In genomic region chr16:53893731-53894435, GRCh38 we compare ENCODE assay signal across 11 cellular contexts.
DNase-seq lines count a peak whose midpoint lies in the region; ATAC-seq and TF ChIP-seq lines count a peak whose summit lies in the region.
"Had no signal": no experiment of that assay in that cellular context is flagged by ENCODE, and none has a peak within 500 bp of the region (broad histone marks: within the 10 kb centered on the region; RNA-seq: fewer than 3 reads in every experiment).

No MANE protein-coding gene starts in this region.

- peaks cover 3% of the 10 kb centered on the region for H3K27me3 Mint-ChIP-seq in nephron (ENCODE audit: low read depth)

- no peak for TF ChIP-seq CTCF in DND-41 (IDR thresholded peaks at IDR 0.05; ENCODE audit: borderline replicate concordance, extremely low read depth, low read length, poor library complexity, severe bottlenecking)
- no peak for TF ChIP-seq CTCF in cardiac fibroblast (IDR thresholded peaks at IDR 0.05; ENCODE audit: low read depth, low read length)
- no peak for TF ChIP-seq CTCF in nephron (IDR thresholded peaks at IDR 0.05; ENCODE audit: unreplicated experiment in 3 of 3)

- peaks cover 52% of the 10 kb centered on the region for H3K4me1 Mint-ChIP-seq in nephron

- H3K9me3 ChIP-seq in DND-41 (ENCODE audit: insufficient read depth, low read length, severe bottlenecking), result no peaks in the 10 kb centered on the region

- H3K79me2 ChIP-seq in DND-41 (ENCODE audit: insufficient read depth, low read length), result 0 out of 2 replicates have a peak, but pooled peaks cover 2% of the 10 kb centered on the region

- ATAC-seq in DND-41 (ENCODE audit: insufficient read depth, low read depth) (no peak), GM18867 (IDR thresholded peaks at IDR 0.05; ENCODE audit: unreplicated experiment) (no peak), HG02610 (IDR thresholded peaks at IDR 0.05; ENCODE audit: unreplicated experiment) (no peak), HG02623 (IDR thresholded peaks at IDR 0.05; ENCODE audit: unreplicated experiment) (no peak)
- ATAC-seq: HCT116 had no signal

- no peaks in the 10 kb centered on the region for H3K27me3 ChIP-seq in DND-41 (ENCODE audit: insufficient read depth, low read length, poor library complexity)

- H3K27ac Mint-ChIP-seq in nephron, result peak overlapping the region in 2 of 3 experiments; percentile 7 to 15

- H3K9me3 Mint-ChIP-seq in nephron, result no peaks in the 10 kb centered on the region

- no peak for DNase-seq in DND-41
- DNase-seq in NCI-H1105 treated with DMSO at 0.1 percent for 48 hours (lab: John Stamatoyannopoulos, UW), result peak; percentile 83
- peak; percentile 58 to 85 for DNase-seq in cardiac fibroblast (ENCODE audit: low read depth in 2 of 2)
- no peak for DNase-seq in NOMO-1 treated with dmso at 0.1 percent for 144 hours (lab: John Stamatoyannopoulos, UW; ENCODE audit: unreplicated experiment)
- DNase-seq: effector CD8-positive, alpha-beta T cell; KG1 had no signal

- H3K4me3 ChIP-seq in DND-41 (ENCODE audit: low read depth in 1 of 2, low read length in 2 of 2) (no peak overlapping the region), cardiac fibroblast (replicated peaks in 1 of 2; ENCODE audit: low read depth in 2 of 2, low read length in 2 of 2) (no peak overlapping the region)

- 0 out of 2 replicates have a peak overlapping the region, but pooled peaks have one; percentile 0 for H3K9ac ChIP-seq in DND-41 (ENCODE audit: low read depth, low read length)

- H4K20me1 ChIP-seq in DND-41 (ENCODE audit: insufficient read depth, low read length), result no peaks in the 10 kb centered on the region

- no peak overlapping the region for H2AFZ ChIP-seq in DND-41 (ENCODE audit: low read depth, low read length)

- no peak overlapping the region for H3K4me2 ChIP-seq in DND-41 (ENCODE audit: insufficient read depth, low read length)

- no peak overlapping the region for H3K4me3 Mint-ChIP-seq in nephron

- peaks cover 5% of the 10 kb centered on the region for H3K36me3 Mint-ChIP-seq in nephron (ENCODE audit: low read depth)

- H3K36me3 ChIP-seq in DND-41 (ENCODE audit: insufficient read depth, low read length), result peaks cover 6% of the 10 kb centered on the region; the same call in 1 of the 2 replicates

- peak overlapping the region; percentile 87 for H3K27ac ChIP-seq in DND-41 (ENCODE audit: low read length)

- peaks cover 58% of the 10 kb centered on the region for H3K4me1 ChIP-seq in DND-41 (ENCODE audit: insufficient read depth, low read length)

Comparison
In these comparisons a context has a peak if more than half of its experiments do, and no peak if none do; other contexts are left out.
1. DNase-seq: peak in NCI-H1105 treated with DMSO at 0.1 percent for 48 hours (single experiment) and cardiac fibroblast (2 of 2); none in DND-41 (single experiment) and NOMO-1 treated with dmso at 0.1 percent for 144 hours (single experiment).